ENCODE assay signal across 15 cellular contexts in genomic region chr3:157123621-157124020, GRCh38.
"Had no signal": no experiment of that assay in that cellular context is flagged by ENCODE, and none has a peak within 500 bp of the region (broad histone marks: within the 10 kb centered on the region; RNA-seq: fewer than 3 reads in every experiment).

No MANE protein-coding gene starts in this region.

- DNase-seq: activated CD4-positive, alpha-beta T cell treated with anti-CD3 and anti-CD28 coated beads, Interleukin-2, amount 50 U/mL, for 4 hours; activated effector memory CD4-positive, alpha-beta T cell treated with anti-CD3 and anti-CD28 coated beads, Interleukin-2, amount 50 U/mL, for 16 hours; activated T-cell treated with anti-CD3 and anti-CD28 coated beads, Interleukin-2, amount 50 U/mL, for 72 hours; caudate nucleus; dorsolateral prefrontal cortex; hippocampal formation; islet precursor cell; left lung; naive B cell; right cardiac atrium; T-helper 2 cell had no signal

- ATAC-seq: activated T-cell treated with anti-CD3 and anti-CD28 coated beads, Interleukin-2, amount 50 U/mL, for 72 hours; left lung; right cardiac atrium had no signal

- H3K27me3 ChIP-seq: neural progenitor cell had no signal

- H3K4me1 ChIP-seq: neural progenitor cell had no signal

- H3K4me2 ChIP-seq: neural progenitor cell had no signal

- H3K27ac ChIP-seq: dorsolateral prefrontal cortex, left lung, neural progenitor cell, prostate gland, skin epidermis, tibial nerve had no signal

- H2AFZ ChIP-seq: neural progenitor cell had no signal

- H3K36me3 ChIP-seq: left lung, neural progenitor cell, prostate gland, tibial nerve had no signal

- H3K4me3 ChIP-seq: dorsolateral prefrontal cortex, left lung, neural progenitor cell, prostate gland, skin epidermis, tibial nerve had no signal

- H3K9ac ChIP-seq: neural progenitor cell had no signal

- H3K9me3 ChIP-seq: left lung, prostate gland, tibial nerve had no signal
